17 cellular contexts compared by ENCODE assay signal in the genomic region with DNA sequence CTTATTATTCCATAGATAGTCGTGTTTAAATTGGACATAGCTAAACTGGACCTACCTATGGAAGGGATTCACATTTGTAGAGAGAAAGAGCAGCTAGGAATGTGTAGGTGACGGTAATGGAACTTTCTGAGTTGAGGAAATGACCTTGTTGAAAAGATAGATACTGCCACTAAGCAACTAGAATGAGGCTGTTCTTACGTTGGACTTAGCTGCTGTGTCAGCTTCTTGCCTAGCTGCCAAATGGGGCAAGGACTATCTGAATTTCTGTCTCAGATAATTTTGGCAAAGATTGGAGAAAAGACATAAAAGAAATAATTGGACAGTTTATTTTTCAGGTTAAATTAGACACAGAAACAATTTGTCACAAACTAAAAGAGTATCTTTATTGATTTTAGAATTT.
"Had no signal": no experiment of that assay in that cellular context is flagged by ENCODE, and none has a peak within 500 bp of the region (broad histone marks: within the 10 kb centered on the region; RNA-seq: fewer than 3 reads in every experiment).

No MANE protein-coding gene starts in this region.

- H3K27me3 Mint-ChIP-seq: activated CD4-positive, alpha-beta memory T cell treated with anti-CD3 and anti-CD28 coated beads, Interleukin-2, amount 10 ng/mL, durations not matched to agents 7 days and 5 days; activated CD8-positive, alpha-beta memory T cell treated with anti-CD3 and anti-CD28 coated beads, Interleukin-2, amount 10 ng/mL, durations not matched to agents 7 days and 5 days; activated naive CD8-positive, alpha-beta T cell treated with anti-CD3 and anti-CD28 coated beads, Interleukin-2, amount 50 U/mL, for 24 hours had no signal

- ATAC-seq: activated CD8-positive, alpha-beta memory T cell treated with anti-CD3 and anti-CD28 coated beads, Interleukin-2, amount 10 ng/mL, durations not matched to agents 7 days and 5 days; activated naive CD8-positive, alpha-beta T cell treated with anti-CD3 and anti-CD28 coated beads, Interleukin-2, amount 50 U/mL, for 24 hours; left colon; sciatic nerve; stimulated activated effector memory CD8-positive, alpha-beta T cell treated with anti-CD3 and anti-CD28 coated beads, Interleukin-12 subunit alpha, Interleukin-12 subunit beta, amount 100 ng/mL, for 72 hours had no signal

- H3K9me3 ChIP-seq: esophagus muscularis mucosa had no signal

- H3K27me3 ChIP-seq: esophagus muscularis mucosa, hepatocyte had no signal

- H3K4me3 ChIP-seq: esophagus muscularis mucosa, hepatocyte had no signal

- DNase-seq: activated CD4-positive, alpha-beta memory T cell treated with anti-CD3 and anti-CD28 coated beads, Interleukin-2, amount 10 ng/mL, durations not matched to agents 7 days and 5 days; activated CD4-positive, alpha-beta T cell treated with anti-CD3 and anti-CD28 coated beads for 48 hours; activated CD4-positive, CD25-positive, alpha-beta regulatory T cell; activated CD8-positive, alpha-beta memory T cell treated with anti-CD3 and anti-CD28 coated beads, Interleukin-2, amount 10 ng/mL, durations not matched to agents 7 days and 5 days; activated naive CD4-positive, alpha-beta T cell treated with anti-CD3 and anti-CD28 coated beads for 36 hours; activated naive CD8-positive, alpha-beta T cell treated with anti-CD3 and anti-CD28 coated beads, Interleukin-2, amount 50 U/mL, for 24 hours; dermis blood vessel endothelial cell; effector memory CD4-positive, alpha-beta T cell; left colon; stimulated activated CD4-positive, alpha-beta T cell treated with anti-CD3 and anti-CD28 coated beads, Interleukin-4, amount 100 ng/mL, for 24 hours; T-helper 1 cell; T-helper 9 cell had no signal

- H3K36me3 ChIP-seq: esophagus muscularis mucosa had no signal

- H3K27ac ChIP-seq: esophagus muscularis mucosa, hepatocyte had no signal

- H2AFZ ChIP-seq: hepatocyte had no signal

- H3K4me3 Mint-ChIP-seq: activated CD4-positive, alpha-beta memory T cell treated with anti-CD3 and anti-CD28 coated beads, Interleukin-2, amount 10 ng/mL, durations not matched to agents 7 days and 5 days; activated CD8-positive, alpha-beta memory T cell treated with anti-CD3 and anti-CD28 coated beads, Interleukin-2, amount 10 ng/mL, durations not matched to agents 7 days and 5 days; activated naive CD4-positive, alpha-beta T cell treated with anti-CD3 and anti-CD28 coated beads for 36 hours; activated naive CD8-positive, alpha-beta T cell treated with anti-CD3 and anti-CD28 coated beads, Interleukin-2, amount 50 U/mL, for 24 hours; neural crest cell; stimulated activated effector memory CD8-positive, alpha-beta T cell treated with anti-CD3 and anti-CD28 coated beads, Interleukin-12 subunit alpha, Interleukin-12 subunit beta, amount 100 ng/mL, for 72 hours had no signal

- H3K4me2 ChIP-seq: hepatocyte had no signal

- H3K27ac Mint-ChIP-seq: activated CD4-positive, alpha-beta memory T cell treated with anti-CD3 and anti-CD28 coated beads, Interleukin-2, amount 10 ng/mL, durations not matched to agents 7 days and 5 days; activated CD8-positive, alpha-beta memory T cell treated with anti-CD3 and anti-CD28 coated beads, Interleukin-2, amount 10 ng/mL, durations not matched to agents 7 days and 5 days; activated naive CD4-positive, alpha-beta T cell treated with anti-CD3 and anti-CD28 coated beads for 36 hours; activated naive CD8-positive, alpha-beta T cell treated with anti-CD3 and anti-CD28 coated beads, Interleukin-2, amount 50 U/mL, for 24 hours; stimulated activated effector memory CD8-positive, alpha-beta T cell treated with anti-CD3 and anti-CD28 coated beads, Interleukin-12 subunit alpha, Interleukin-12 subunit beta, amount 100 ng/mL, for 72 hours had no signal

- H3K9me3 Mint-ChIP-seq: activated naive CD8-positive, alpha-beta T cell treated with anti-CD3 and anti-CD28 coated beads, Interleukin-2, amount 50 U/mL, for 24 hours had no signal
